ENCODE assay signal across 8 cellular contexts in genomic region chr7:16647435-16647960, GRCh38. TPM values are rescaled to one million over a fixed set of nuclear protein-coding genes. Genes with fewer than 3 reads are reported as not detected.
A peak's percentile ranks its signal among the peaks of the same experiment; 100 is the strongest.
DNase-seq lines count a peak whose midpoint lies in the region; ATAC-seq, FAIRE-seq and TF ChIP-seq lines count a peak whose summit lies in the region.

No MANE protein-coding gene starts in this region.

- H3K9me3 ChIP-seq in A673 (ENCODE audit: low read depth, low read length, poor library complexity, severe bottlenecking) (no peaks in the 10 kb centered on the region), HAP-1 (no peaks in the 10 kb centered on the region), kidney (ENCODE audit: control insufficient read depth in 1 of 2, low read length in 2 of 2) (no peaks in the 10 kb centered on the region), prostate gland (no peaks in the 10 kb centered on the region)

- H3K27me3 Mint-ChIP-seq in activated T-helper 17 cell treated with anti-CD3 and anti-CD28 coated beads, Interleukin-2, amount 50 U/mL, for 72 hours = no peaks in the 10 kb centered on the region

- peaks cover 33% of the 10 kb centered on the region for H3K4me1 Mint-ChIP-seq in activated T-helper 17 cell treated with anti-CD3 and anti-CD28 coated beads, Interleukin-2, amount 50 U/mL, for 72 hours

- H3K27ac ChIP-seq in A673 (ENCODE audit: low read depth, low read length, poor library complexity, severe bottlenecking) (no peak overlapping the region), kidney (ENCODE audit: low read depth in 2 of 2, low read length in 2 of 2) (no peak overlapping the region), prostate gland (no peak overlapping the region)

- CTCF ChIA-PET in A673 (lab: Charles Lee) = no interaction called here

- in situ Hi-C loops in HAP-1 (cut with MboI; ENCODE audit: low sequenced_read_pairs) = no loop called here

- H3K36me3 Mint-ChIP-seq in activated T-helper 17 cell treated with anti-CD3 and anti-CD28 coated beads, Interleukin-2, amount 50 U/mL, for 72 hours (ENCODE audit: low read depth) = peaks cover 59% of the 10 kb centered on the region

- FAIRE-seq in kidney (lab: Jason Lieb, UNC) = no peak

- POLR2A ChIA-PET in A673 (lab: Charles Lee; ENCODE audit: low non-redundant PET) = interaction anchor here (0.6 kb wide), 1 partner anchor 458 kb away, joined by 4 read pairs; no protein-coding TSS in a partner anchor

- H3K9me3 Mint-ChIP-seq in activated T-helper 17 cell treated with anti-CD3 and anti-CD28 coated beads, Interleukin-2, amount 50 U/mL, for 72 hours = no peaks in the 10 kb centered on the region

- H3K27me3 ChIP-seq in A673 (replicated peaks; ENCODE audit: insufficient read depth, low read depth, low read length, poor library complexity) (no peaks in the 10 kb centered on the region), HAP-1 (ENCODE audit: low read depth) (no peaks in the 10 kb centered on the region), prostate gland (replicated peaks; ENCODE audit: insufficient read depth) (no peaks in the 10 kb centered on the region)

- no peak for TF ChIP-seq POLR2A in prostate gland (IDR thresholded peaks at IDR 0.05)

- H3K36me3 ChIP-seq in A673 (ENCODE audit: insufficient read depth, low read length, poor library complexity, severe bottlenecking) (no peaks in the 10 kb centered on the region), HAP-1 (replicated peaks) (no peaks in the 10 kb centered on the region), kidney (ENCODE audit: control insufficient read depth in 1 of 2, insufficient read depth in 2 of 2, low read length in 2 of 2) (no peaks in the 10 kb centered on the region), prostate gland (no peaks in the 10 kb centered on the region)

- peak overlapping the region in 1 of 2 donors; percentile 20 for H3K9ac ChIP-seq in kidney (ENCODE audit: low read length in 2 of 2)

- DNase-seq in A673 (ENCODE audit: low spot score) (no peak), HAP-1 (ENCODE audit: low spot score in 2 of 2) (no peak), kidney (no peak), prostate gland (ENCODE audit: low spot score) (no peak), LoVo (ENCODE audit: low spot score) (no peak), anterior cingulate cortex (lab: John Stamatoyannopoulos, UW) (no peak)

- H3K4me3 ChIP-seq in A673 (ENCODE audit: low read depth, low read length, poor library complexity, severe bottlenecking) (peak overlapping the region; percentile 92), HAP-1 (peak overlapping the region; percentile 97), kidney (ENCODE audit: low read length in 2 of 2) (peak overlapping the region; percentile 77 to 84), prostate gland (no peak overlapping the region)

- H3K4me3 Mint-ChIP-seq in activated T-helper 17 cell treated with anti-CD3 and anti-CD28 coated beads, Interleukin-2, amount 50 U/mL, for 72 hours = peak overlapping the region; percentile 85

- no peak for TF ChIP-seq CTCF in A673 (conservative IDR thresholded peaks at IDR 0.05; ENCODE audit: low read depth, low read length)
- no peak for TF ChIP-seq CTCF in kidney (IDR thresholded peaks at IDR 0.05; ENCODE audit: borderline replicate concordance, extremely low read depth, insufficient read depth)
- no peak for TF ChIP-seq CTCF in prostate gland (IDR thresholded peaks at IDR 0.05)

- peaks cover 59% of the 10 kb centered on the region for H3K4me1 ChIP-seq in A673 (ENCODE audit: insufficient read depth, low read length, poor library complexity, severe bottlenecking)
- peaks cover 31% of the 10 kb centered on the region for H3K4me1 ChIP-seq in HAP-1
- peaks cover 0 to 16% of the 10 kb centered on the region in 2 donors for H3K4me1 ChIP-seq in kidney (ENCODE audit: control insufficient read depth in 1 of 2, insufficient read depth in 1 of 2, low read depth in 1 of 2, low read length in 2 of 2)
- peaks cover 7% of the 10 kb centered on the region for H3K4me1 ChIP-seq in prostate gland (replicated peaks)

- BruUV-seq in A673 (replicated peaks; lab: Mats Ljungman, UMichigan) = no TSS peak

- H3K27ac Mint-ChIP-seq in activated T-helper 17 cell treated with anti-CD3 and anti-CD28 coated beads, Interleukin-2, amount 50 U/mL, for 72 hours = peak overlapping the region; percentile 93

- no peak for ATAC-seq in activated T-helper 17 cell treated with anti-CD3 and anti-CD28 coated beads, Interleukin-2, amount 50 U/mL, for 72 hours (replicated peaks)
- no peak for ATAC-seq in HG03097 (IDR thresholded peaks at IDR 0.05; ENCODE audit: low FRiP score, unreplicated experiment)

- WGBS in prostate gland = 64% methylated on average over 2 of the region's 2 CpGs

- intact Hi-C loops in A673 (cut with micrococcal nuclease; ENCODE audit: unreplicated experiment) (loop anchor here (2.0 kb wide), 1 partner anchor 61 kb away; no protein-coding TSS in a partner anchor), kidney (cut with DNase I) (no loop called here), prostate gland (cut with DNase I) (loop anchor here (2.0 to 5.0 kb wide), 2 partner anchors 95 to 225 kb away; partner anchors contain the start of gene CRPPA)

RNA-seq across cellular contexts. Expression of gene BZW2, which starts 1.5 kb away (rescaled TPM):
- total RNA-seq in A673 (2021) (173 and 175 TPM in 2 replicates), kidney (49.1 TPM), prostate gland (10 to 100 TPM; 31.0 to 33.5 TPM)
- 10 to 100 TPM; 40.4 to 94.2 TPM for total RNA-seq in activated T-helper 17 cell treated with anti-CD3 and anti-CD28 coated beads, Interleukin-2, amount 50 U/mL, for 72 hours
- 24.8 TPM for polyA plus RNA-seq in kidney (ENCODE audit: insufficient read depth, low read depth, low replicate concordance)

RNA-seq across cellular contexts. Expression of gene ANKMY2, which starts 1.9 kb away (rescaled TPM):
- total RNA-seq in A673 (2021) = 24.3 and 30.5 TPM in 2 replicates
- 10 to 100 TPM; 10.0 to 10.2 TPM for total RNA-seq in activated T-helper 17 cell treated with anti-CD3 and anti-CD28 coated beads, Interleukin-2, amount 50 U/mL, for 72 hours
- 21.9 TPM for total RNA-seq in kidney
- polyA plus RNA-seq in kidney (ENCODE audit: insufficient read depth, low read depth, low replicate concordance) = 19.3 TPM
- 10 to 100 TPM; 15.5 to 16.4 TPM for total RNA-seq in prostate gland

Comparison
In these comparisons a context has a peak if more than half of its experiments do, and no peak if none do; other contexts are left out.
1. H3K4me3 ChIP-seq: peak in A673 (single experiment), HAP-1 (single experiment) and kidney (2 of 2); none in prostate gland (0 of 2).